1 cellular context compared by ENCODE assay signal in genomic region chr9:87387351-87388055, GRCh38.
A peak's percentile ranks its signal among the peaks of the same experiment; 100 is the strongest.
TF ChIP-seq lines count a peak whose summit lies in the region.

No MANE protein-coding gene starts in this region.

TF ChIP-seq in A549, 52 proteins besides CTCF, POLR2A, EP300 and RAD21 (continued from another document):
- TF ChIP-seq, protein P1, sequence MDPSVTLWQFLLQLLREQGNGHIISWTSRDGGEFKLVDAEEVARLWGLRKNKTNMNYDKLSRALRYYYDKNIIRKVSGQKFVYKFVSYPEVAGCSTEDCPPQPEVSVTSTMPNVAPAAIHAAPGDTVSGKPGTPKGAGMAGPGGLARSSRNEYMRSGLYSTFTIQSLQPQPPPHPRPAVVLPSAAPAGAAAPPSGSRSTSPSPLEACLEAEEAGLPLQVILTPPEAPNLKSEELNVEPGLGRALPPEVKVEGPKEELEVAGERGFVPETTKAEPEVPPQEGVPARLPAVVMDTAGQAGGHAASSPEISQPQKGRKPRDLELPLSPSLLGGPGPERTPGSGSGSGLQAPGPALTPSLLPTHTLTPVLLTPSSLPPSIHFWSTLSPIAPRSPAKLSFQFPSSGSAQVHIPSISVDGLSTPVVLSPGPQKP (IDR thresholded peaks at IDR 0.05; ENCODE audit: low read depth, low read length) = no peak
- TF ChIP-seq NFE2L2 (conservative IDR thresholded peaks at IDR 0.05; ENCODE audit: low read length) (no peak), HEYL (CRISPR knock-in tag; IDR thresholded peaks at IDR 0.05) (no peak), ZC3H11A (IDR thresholded peaks at IDR 0.05) (no peak), MAX (IDR thresholded peaks at IDR 0.05) (peak; percentile 20; the same call in 1 of the 2 replicates), MYC (IDR thresholded peaks at IDR 0.05; ENCODE audit: borderline replicate concordance, low read length) (no peak), JUNB (IDR thresholded peaks at IDR 0.05) (peak; percentile 46; the same call in 1 of the 2 replicates)
